In the genomic region with DNA sequence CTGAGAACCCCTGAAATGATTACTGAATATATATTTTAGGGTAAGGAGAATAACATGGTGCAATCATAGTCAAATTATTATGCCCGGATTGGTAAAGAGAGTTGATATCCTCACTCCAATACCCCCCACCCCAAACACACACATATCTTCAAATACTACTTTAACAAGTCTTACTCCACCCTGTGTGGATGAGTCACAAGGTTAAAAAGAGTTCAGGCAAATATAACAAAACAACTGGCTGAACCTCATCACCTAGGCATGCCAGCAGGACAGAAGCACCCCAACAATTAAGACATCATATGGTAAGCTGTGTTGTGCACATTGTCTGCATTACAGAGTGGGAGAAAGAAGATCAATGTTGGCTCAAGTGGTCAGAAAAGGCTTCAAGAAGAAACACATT, we compare ENCODE assay signal across 21 cellular contexts.
A peak's percentile ranks its signal among the peaks of the same experiment; 100 is the strongest.
DNase-seq lines count a peak whose midpoint lies in the region; ATAC-seq and TF ChIP-seq lines count a peak whose summit lies in the region.
"Had no signal": no experiment of that assay in that cellular context is flagged by ENCODE, and none has a peak within 500 bp of the region (broad histone marks: within the 10 kb centered on the region; RNA-seq: fewer than 3 reads in every experiment).

No MANE protein-coding gene starts in this region.

- no peak overlapping the region for H3K4me2 ChIP-seq in GM23338

- H4K20me1 ChIP-seq in GM23338 (replicated peaks; ENCODE audit: insufficient read depth) = no peaks in the 10 kb centered on the region

- H3K27ac Mint-ChIP-seq in HFFc6 (no peak overlapping the region), GM23338 (no peak overlapping the region)
- H3K27ac Mint-ChIP-seq: CD4-positive, CD25-positive, alpha-beta regulatory T cell had no signal

- H3K27ac ChIP-seq in RWPE2 (ENCODE audit: poor library complexity, severe bottlenecking) (no peak overlapping the region), GM23338 (ENCODE audit: low read depth) (no peak overlapping the region)
- H3K27ac ChIP-seq: Peyer's patch, SJCRH30 had no signal

- H3K9me2 ChIP-seq in GM23338 (ENCODE audit: insufficient read depth) = no peaks in the 10 kb centered on the region

- DNase-seq in HCEC 1CT = peak; percentile 3
- DNase-seq in RWPE2 (ENCODE audit: low spot score) = no peak
- peak; percentile 3 for DNase-seq in epithelial cell of proximal tubule (ENCODE audit: low read depth)
- no peak for DNase-seq in HFFc6
- DNase-seq in GM23338 (ENCODE audit: low spot score) = no peak
- DNase-seq: CD4-positive, CD25-positive, alpha-beta regulatory T cell; DMS79; GOT3; KG1; NCI-H1105; NCI-H146; NCI-H2029; NCI-H2227 treated with DMSO at 0.1 percent for 48 hours; NCI-H510A treated with DMSO at 0.1 percent for 48 hours; NCI-H82; Peyer's patch; SJCRH30 had no signal

- H3K4me1 Mint-ChIP-seq in HFFc6 (ENCODE audit: low read depth) (no peaks in the 10 kb centered on the region), GM23338 (peaks cover 4% of the 10 kb centered on the region; the same call in 2 of the 3 replicates)
- H3K4me1 Mint-ChIP-seq: CD4-positive, CD25-positive, alpha-beta regulatory T cell had no signal

- H3K4me1 ChIP-seq in RWPE2 (ENCODE audit: insufficient read depth, poor library complexity, severe bottlenecking) (no peaks in the 10 kb centered on the region), GM23338 (ENCODE audit: insufficient read depth) (no peaks in the 10 kb centered on the region)
- H3K4me1 ChIP-seq: Peyer's patch, SJCRH30 had no signal

- H3K36me3 ChIP-seq in RWPE2 (ENCODE audit: low read depth) (no peaks in the 10 kb centered on the region), GM23338 (ENCODE audit: insufficient read depth) (peaks cover 3% of the 10 kb centered on the region; the same call in 1 of the 2 replicates)
- H3K36me3 ChIP-seq: Peyer's patch, SJCRH30 had no signal

- H3K9me3 Mint-ChIP-seq in HFFc6 = peaks cover 46% of the 10 kb centered on the region
- peaks cover 34% of the 10 kb centered on the region for H3K9me3 Mint-ChIP-seq in GM23338

- no peaks in the 10 kb centered on the region for H3K27me3 Mint-ChIP-seq in HFFc6 (ENCODE audit: insufficient read depth)
- peaks cover 3% of the 10 kb centered on the region for H3K27me3 Mint-ChIP-seq in GM23338 (ENCODE audit: insufficient read depth, low read depth, poor library complexity)
- H3K27me3 Mint-ChIP-seq: CD4-positive, CD25-positive, alpha-beta regulatory T cell had no signal

- H3K4me3 ChIP-seq in RWPE2 (ENCODE audit: severe bottlenecking) (no peak overlapping the region), epithelial cell of proximal tubule (ENCODE audit: low read depth, low read length) (no peak overlapping the region), GM23338 (no peak overlapping the region)
- H3K4me3 ChIP-seq: Peyer's patch, SJCRH30 had no signal

- H3F3A ChIP-seq in GM23338 (replicated peaks; ENCODE audit: low read depth) = no peaks in the 10 kb centered on the region

- no peak overlapping the region for H3K4me3 Mint-ChIP-seq in HFFc6
- H3K4me3 Mint-ChIP-seq in GM23338 = no peak overlapping the region
- H3K4me3 Mint-ChIP-seq: CD4-positive, CD25-positive, alpha-beta regulatory T cell had no signal

- H3K36me3 Mint-ChIP-seq in HFFc6 (ENCODE audit: low read depth) (no peaks in the 10 kb centered on the region; the same call in 1 of the 2 replicates), GM23338 (ENCODE audit: low read depth) (peaks cover 26% of the 10 kb centered on the region; the same call in 2 of the 3 replicates)
- H3K36me3 Mint-ChIP-seq: CD4-positive, CD25-positive, alpha-beta regulatory T cell had no signal

- no peaks in the 10 kb centered on the region for H3K9me3 ChIP-seq in RWPE2 (ENCODE audit: severe bottlenecking)
- H3K9me3 ChIP-seq: Peyer's patch had no signal

- TF ChIP-seq CTCF in RWPE2 (IDR thresholded peaks at IDR 0.05; ENCODE audit: poor library complexity, severe bottlenecking) = no peak
- no peak for TF ChIP-seq CTCF in epithelial cell of proximal tubule (conservative IDR thresholded peaks at IDR 0.05; ENCODE audit: low read depth, low read length)
- no peak for TF ChIP-seq CTCF in HFFc6 (IDR thresholded peaks at IDR 0.05)
- TF ChIP-seq CTCF in GM23338 (conservative IDR thresholded peaks at IDR 0.05; ENCODE audit: low read depth in 2 of 2) = no peak

- H2AFZ ChIP-seq in GM23338 = no peak overlapping the region

- H3K79me2 ChIP-seq in GM23338 (replicated peaks; ENCODE audit: insufficient read depth) = no peaks in the 10 kb centered on the region

- H3K27me3 ChIP-seq in RWPE2 (ENCODE audit: insufficient read depth, poor library complexity, severe bottlenecking) = no peaks in the 10 kb centered on the region
- H3K27me3 ChIP-seq in GM23338 (ENCODE audit: insufficient read depth) = no peaks in the 10 kb centered on the region
- H3K27me3 ChIP-seq: Peyer's patch, SJCRH30 had no signal

- ATAC-seq in RWPE2 (ENCODE audit: low read depth) = peak; percentile 35; the same call in 1 of the 3 replicates
- ATAC-seq in GM23338 = no peak
- ATAC-seq in HG03520 (IDR thresholded peaks at IDR 0.05; ENCODE audit: unreplicated experiment) = no peak
- no peak for ATAC-seq in GM21515 (IDR thresholded peaks at IDR 0.05; ENCODE audit: unreplicated experiment)
- ATAC-seq: HCT116, HepG2 had no signal

TF ChIP-seq in GM23338, 12 proteins besides CTCF, POLR2A, EP300 and RAD21 (continues in another document):
- TF ChIP-seq, protein P1, sequence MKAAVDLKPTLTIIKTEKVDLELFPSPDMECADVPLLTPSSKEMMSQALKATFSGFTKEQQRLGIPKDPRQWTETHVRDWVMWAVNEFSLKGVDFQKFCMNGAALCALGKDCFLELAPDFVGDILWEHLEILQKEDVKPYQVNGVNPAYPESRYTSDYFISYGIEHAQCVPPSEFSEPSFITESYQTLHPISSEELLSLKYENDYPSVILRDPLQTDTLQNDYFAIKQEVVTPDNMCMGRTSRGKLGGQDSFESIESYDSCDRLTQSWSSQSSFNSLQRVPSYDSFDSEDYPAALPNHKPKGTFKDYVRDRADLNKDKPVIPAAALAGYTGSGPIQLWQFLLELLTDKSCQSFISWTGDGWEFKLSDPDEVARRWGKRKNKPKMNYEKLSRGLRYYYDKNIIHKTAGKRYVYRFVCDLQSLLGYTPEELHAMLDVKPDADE (IDR thresholded peaks at IDR 0.05) = no peak
- TF ChIP-seq, protein P2, sequence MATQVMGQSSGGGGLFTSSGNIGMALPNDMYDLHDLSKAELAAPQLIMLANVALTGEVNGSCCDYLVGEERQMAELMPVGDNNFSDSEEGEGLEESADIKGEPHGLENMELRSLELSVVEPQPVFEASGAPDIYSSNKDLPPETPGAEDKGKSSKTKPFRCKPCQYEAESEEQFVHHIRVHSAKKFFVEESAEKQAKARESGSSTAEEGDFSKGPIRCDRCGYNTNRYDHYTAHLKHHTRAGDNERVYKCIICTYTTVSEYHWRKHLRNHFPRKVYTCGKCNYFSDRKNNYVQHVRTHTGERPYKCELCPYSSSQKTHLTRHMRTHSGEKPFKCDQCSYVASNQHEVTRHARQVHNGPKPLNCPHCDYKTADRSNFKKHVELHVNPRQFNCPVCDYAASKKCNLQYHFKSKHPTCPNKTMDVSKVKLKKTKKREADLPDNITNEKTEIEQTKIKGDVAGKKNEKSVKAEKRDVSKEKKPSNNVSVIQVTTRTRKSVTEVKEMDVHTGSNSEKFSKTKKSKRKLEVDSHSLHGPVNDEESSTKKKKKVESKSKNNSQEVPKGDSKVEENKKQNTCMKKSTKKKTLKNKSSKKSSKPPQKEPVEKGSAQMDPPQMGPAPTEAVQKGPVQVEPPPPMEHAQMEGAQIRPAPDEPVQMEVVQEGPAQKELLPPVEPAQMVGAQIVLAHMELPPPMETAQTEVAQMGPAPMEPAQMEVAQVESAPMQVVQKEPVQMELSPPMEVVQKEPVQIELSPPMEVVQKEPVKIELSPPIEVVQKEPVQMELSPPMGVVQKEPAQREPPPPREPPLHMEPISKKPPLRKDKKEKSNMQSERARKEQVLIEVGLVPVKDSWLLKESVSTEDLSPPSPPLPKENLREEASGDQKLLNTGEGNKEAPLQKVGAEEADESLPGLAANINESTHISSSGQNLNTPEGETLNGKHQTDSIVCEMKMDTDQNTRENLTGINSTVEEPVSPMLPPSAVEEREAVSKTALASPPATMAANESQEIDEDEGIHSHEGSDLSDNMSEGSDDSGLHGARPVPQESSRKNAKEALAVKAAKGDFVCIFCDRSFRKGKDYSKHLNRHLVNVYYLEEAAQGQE (IDR thresholded peaks at IDR 0.05; ENCODE audit: unreplicated experiment) = no peak
- TF ChIP-seq EZH2phosphoT487 (IDR thresholded peaks at IDR 0.05; ENCODE audit: unreplicated experiment) (no peak), POLR2AphosphoS5 (IDR thresholded peaks at IDR 0.05; ENCODE audit: low read depth) (no peak), EZH2 (IDR thresholded peaks at IDR 0.05; ENCODE audit: low read depth, unreplicated experiment) (no peak), CREB1 (CRISPR knock-in tag; IDR thresholded peaks at IDR 0.05; ENCODE audit: low read depth) (no peak), ZNF114 (CRISPR knock-in tag; IDR thresholded peaks at IDR 0.05) (no peak), STAT1 (IDR thresholded peaks at IDR 0.05; ENCODE audit: unreplicated experiment) (no peak), ZNF331 (CRISPR knock-in tag; IDR thresholded peaks at IDR 0.05; ENCODE audit: low read depth) (no peak), JUNB (IDR thresholded peaks at IDR 0.05; ENCODE audit: unreplicated experiment) (no peak), NANOG (IDR thresholded peaks at IDR 0.05; ENCODE audit: borderline replicate concordance) (no peak)

Comparison
In these comparisons a context has a peak if more than half of its experiments do, and no peak if none do; other contexts are left out.
1. DNase-seq: peak in HCEC 1CT (single experiment) and epithelial cell of proximal tubule (single experiment); none in RWPE2 (single experiment), HFFc6 (single experiment) and GM23338 (single experiment).